Comparison of ENCODE assay signal across 21 cellular contexts in the genomic region with DNA sequence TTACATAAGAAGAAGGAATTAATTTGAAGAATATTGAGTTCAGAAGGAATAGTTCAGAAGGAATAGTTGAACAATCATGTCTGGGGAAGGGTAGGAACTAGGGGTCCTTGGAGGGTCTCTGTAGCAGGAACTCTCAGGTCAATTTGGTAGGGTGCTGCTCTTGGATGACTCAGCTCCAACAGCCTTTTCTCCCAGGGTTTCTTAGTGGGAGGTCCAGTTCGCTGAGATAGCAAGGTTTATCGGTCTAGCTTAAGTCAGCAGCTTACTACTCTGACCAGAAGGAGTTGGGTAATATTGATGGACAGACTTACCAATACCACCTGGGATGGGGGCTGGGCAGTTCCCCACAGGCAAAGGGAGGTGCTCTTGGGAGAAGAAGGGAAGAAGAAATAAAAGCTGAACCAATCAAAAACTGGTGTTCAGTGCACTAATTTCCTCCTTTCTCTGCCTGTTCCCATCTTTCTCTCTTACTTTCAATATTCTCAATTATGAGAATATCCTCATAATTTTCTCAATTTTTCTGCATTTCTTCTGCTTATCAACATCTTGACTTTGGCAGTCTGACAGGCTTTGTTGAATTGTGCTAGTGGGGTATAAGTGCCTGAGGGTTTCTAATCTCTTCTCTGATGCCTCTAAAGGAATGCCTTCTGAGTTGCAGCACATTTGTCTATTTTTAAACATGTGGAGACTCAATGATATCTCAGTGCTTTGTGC. TPM values are rescaled to one million over a fixed set of nuclear protein-coding genes. Genes with fewer than 3 reads are reported as not detected.
A peak's percentile ranks its signal among the peaks of the same experiment; 100 is the strongest.
DNase-seq lines count a peak whose midpoint lies in the region; ATAC-seq and TF ChIP-seq lines count a peak whose summit lies in the region.
"Had no signal": no experiment of that assay in that cellular context is flagged by ENCODE, and none has a peak within 500 bp of the region (broad histone marks: within the 10 kb centered on the region; RNA-seq: fewer than 3 reads in every experiment).

No MANE protein-coding gene starts in this region.

- no peaks in the 10 kb centered on the region; the same call in 1 of the 2 replicates for H3K27me3 ChIP-seq in Caco-2 (replicated peaks; ENCODE audit: control insufficient read depth, insufficient read depth, low read length)
- H3K27me3 ChIP-seq: neural progenitor cell, testis had no signal

- no peak for ATAC-seq in GM21825 (IDR thresholded peaks at IDR 0.05; ENCODE audit: unreplicated experiment)
- ATAC-seq in GM18861 (IDR thresholded peaks at IDR 0.05; ENCODE audit: unreplicated experiment) = no peak
- ATAC-seq in stimulated activated memory B cell treated with anti-CD40 and anti-IgM and Interleukin-4, amounts not matched to agents 10 μg/mL and 1 μg/mL and 100 μg/mL, for 72 hours = no peak
- ATAC-seq: effector memory CD8-positive, alpha-beta T cell; mucosa of descending colon had no signal

- H3K27me3 Mint-ChIP-seq in Calu3 (ENCODE audit: unreplicated experiment) = peaks cover 10% of the 10 kb centered on the region
- H3K27me3 Mint-ChIP-seq in stimulated activated memory B cell treated with anti-CD40 and anti-IgM and Interleukin-4, amounts not matched to agents 10 μg/mL and 1 μg/mL and 100 μg/mL, for 72 hours = no peaks in the 10 kb centered on the region
- peaks cover 13% of the 10 kb centered on the region for H3K27me3 Mint-ChIP-seq in Caco-2 (ENCODE audit: insufficient read depth, unreplicated experiment)
- H3K27me3 Mint-ChIP-seq: CD4-positive, CD25-positive, alpha-beta regulatory T cell; effector memory CD8-positive, alpha-beta T cell had no signal

- H3K4me3 ChIP-seq in choroid plexus epithelial cell (ENCODE audit: low read depth, low read length) = no peak overlapping the region
- H3K4me3 ChIP-seq in Caco-2 (ENCODE audit: low read depth, low read length) = no peak overlapping the region
- H3K4me3 ChIP-seq: mucosa of descending colon, neural progenitor cell, testis had no signal

- no peaks in the 10 kb centered on the region for H3K36me3 ChIP-seq in Caco-2 (ENCODE audit: control insufficient read depth, insufficient read depth, low read length)
- H3K36me3 ChIP-seq: neural progenitor cell had no signal

- CTCF ChIA-PET in Calu3 (lab: Charles Lee) (no interaction called here), Caco-2 (lab: Charles Lee) (no interaction called here)

- BruUV-seq in Calu3 (replicated peaks; lab: Mats Ljungman, UMichigan) (no TSS peak), Caco-2 (replicated peaks; lab: Mats Ljungman, UMichigan) (no TSS peak)

- TF ChIP-seq CTCF in Calu3 (IDR thresholded peaks at IDR 0.05; ENCODE audit: unreplicated experiment) (no peak), choroid plexus epithelial cell (conservative IDR thresholded peaks at IDR 0.05; ENCODE audit: low read depth, low read length) (no peak), Caco-2 (IDR thresholded peaks at IDR 0.05; ENCODE audit: insufficient read depth in 1 of 2, low read depth in 1 of 2, low read length in 1 of 2, severe bottlenecking in 1 of 2, unreplicated experiment in 1 of 2) (no peak)

- H3K9me3 Mint-ChIP-seq in Calu3 (ENCODE audit: low read depth, unreplicated experiment) = no peaks in the 10 kb centered on the region
- no peaks in the 10 kb centered on the region for H3K9me3 Mint-ChIP-seq in stimulated activated memory B cell treated with anti-CD40 and anti-IgM and Interleukin-4, amounts not matched to agents 10 μg/mL and 1 μg/mL and 100 μg/mL, for 72 hours
- no peaks in the 10 kb centered on the region for H3K9me3 Mint-ChIP-seq in Caco-2 (ENCODE audit: unreplicated experiment)
- H3K9me3 Mint-ChIP-seq: effector memory CD8-positive, alpha-beta T cell; neural progenitor cell had no signal

- DNase-seq in Calu3 (peak; percentile 8), OCI-M1 (lab: John Stamatoyannopoulos, UW) (peak; percentile 95), choroid plexus epithelial cell (ENCODE audit: low read depth) (peak; percentile 74), iris pigment epithelial cell (ENCODE audit: low read depth) (peak; percentile 85), Caco-2 (no peak)
- DNase-seq: activated CD4-positive, alpha-beta T cell treated with anti-CD3 and anti-CD28 coated beads, Interleukin-2, amount 50 U/mL, for 1 hour; activated CD8-positive, alpha-beta memory T cell treated with anti-CD3 and anti-CD28 coated beads, Interleukin-2, amount 50 U/mL, for 48 hours; activated effector memory CD4-positive, alpha-beta T cell treated with anti-CD3 and anti-CD28 coated beads, Interleukin-2, amount 50 U/mL, for 16 hours; amygdala; CD4-positive, CD25-positive, alpha-beta regulatory T cell; DMS79; effector memory CD8-positive, alpha-beta T cell; kidney glomerular epithelial cell; mucosa of descending colon; NCI-H2029; NK-92 treated with Interleukin-12 subunit alpha and Interleukin-12 subunit beta, amount 100 ng/mL, for 24 hours; testis had no signal

- H3K27ac Mint-ChIP-seq in Calu3 (ENCODE audit: unreplicated experiment) (no peak overlapping the region), Caco-2 (ENCODE audit: unreplicated experiment) (no peak overlapping the region)
- no peak overlapping the region for H3K27ac Mint-ChIP-seq in stimulated activated memory B cell treated with anti-CD40 and anti-IgM and Interleukin-4, amounts not matched to agents 10 μg/mL and 1 μg/mL and 100 μg/mL, for 72 hours
- H3K27ac Mint-ChIP-seq: CD4-positive, CD25-positive, alpha-beta regulatory T cell; effector memory CD8-positive, alpha-beta T cell; neural progenitor cell had no signal

- 0 out of 2 replicates have a peak, but pooled peaks cover 4% of the 10 kb centered on the region for H3K4me1 ChIP-seq in Caco-2
- H3K4me1 ChIP-seq: neural progenitor cell, testis had no signal

- intact Hi-C loops in Calu3 (cut with micrococcal nuclease; ENCODE audit: unreplicated experiment) (no loop called here), Caco-2 (cut with micrococcal nuclease; ENCODE audit: unreplicated experiment) (no loop called here)

- H3K4me1 Mint-ChIP-seq in Calu3 (ENCODE audit: low read depth, unreplicated experiment) = no peaks in the 10 kb centered on the region
- H3K4me1 Mint-ChIP-seq in stimulated activated memory B cell treated with anti-CD40 and anti-IgM and Interleukin-4, amounts not matched to agents 10 μg/mL and 1 μg/mL and 100 μg/mL, for 72 hours = no peaks in the 10 kb centered on the region
- H3K4me1 Mint-ChIP-seq in Caco-2 (ENCODE audit: low read depth, unreplicated experiment) = peaks cover 12% of the 10 kb centered on the region

- H3K4me3 Mint-ChIP-seq in Calu3 (ENCODE audit: low read depth, unreplicated experiment) (no peak overlapping the region), Caco-2 (ENCODE audit: unreplicated experiment) (no peak overlapping the region)
- H3K4me3 Mint-ChIP-seq in stimulated activated memory B cell treated with anti-CD40 and anti-IgM and Interleukin-4, amounts not matched to agents 10 μg/mL and 1 μg/mL and 100 μg/mL, for 72 hours = no peak overlapping the region
- H3K4me3 Mint-ChIP-seq: CD4-positive, CD25-positive, alpha-beta regulatory T cell; effector memory CD8-positive, alpha-beta T cell; neural progenitor cell had no signal

- H3K36me3 Mint-ChIP-seq in Calu3 (ENCODE audit: insufficient read depth, unreplicated experiment) (no peaks in the 10 kb centered on the region), Caco-2 (ENCODE audit: insufficient read depth, unreplicated experiment) (no peaks in the 10 kb centered on the region)
- no peaks in the 10 kb centered on the region for H3K36me3 Mint-ChIP-seq in stimulated activated memory B cell treated with anti-CD40 and anti-IgM and Interleukin-4, amounts not matched to agents 10 μg/mL and 1 μg/mL and 100 μg/mL, for 72 hours
- H3K36me3 Mint-ChIP-seq: CD4-positive, CD25-positive, alpha-beta regulatory T cell; neural progenitor cell had no signal

- POLR2A ChIA-PET in Caco-2 (lab: Charles Lee) = no interaction called here

- H3K9me3 ChIP-seq in Caco-2 = no peaks in the 10 kb centered on the region
- H3K9me3 ChIP-seq: mucosa of descending colon, testis had no signal

RNA-seq across cellular contexts. Expression of a gene that starts 14.4 kb away (rescaled TPM):
- total RNA-seq in Calu3 (2022) (40.3 and 47.7 TPM in 2 replicates), Caco-2 (2022) (3.9 and 4.3 TPM in 2 replicates)

Comparison
In these comparisons a context has a peak if more than half of its experiments do, and no peak if none do; other contexts are left out.
1. DNase-seq: peak in Calu3 (single experiment), OCI-M1 (single experiment), choroid plexus epithelial cell (single experiment) and iris pigment epithelial cell (single experiment); none in Caco-2 (0 of 2).